In the genomic region with DNA sequence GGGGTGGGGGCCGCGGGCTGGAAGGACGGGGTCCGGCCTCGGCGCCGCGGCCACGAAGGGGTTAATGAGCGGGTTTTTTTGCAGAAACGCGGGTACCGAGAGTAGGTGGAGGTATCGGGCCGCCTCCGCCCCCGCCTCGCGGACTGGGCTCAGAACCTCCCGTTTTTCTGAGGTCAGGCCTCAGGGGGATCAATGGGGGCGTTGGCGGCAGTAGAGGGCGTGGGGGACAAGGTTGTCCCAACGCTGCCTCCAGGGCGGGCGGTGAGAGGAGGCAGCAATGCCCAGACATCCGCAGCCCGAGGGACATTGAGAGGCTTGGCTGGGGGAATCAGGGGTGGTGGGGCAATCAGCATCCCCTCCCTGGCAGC, we compare ENCODE assay signal across 9 cellular contexts. TPM values are rescaled to one million over a fixed set of nuclear protein-coding genes. Genes with fewer than 3 reads are reported as not detected.
DNase-seq lines count a peak whose midpoint lies in the region; ATAC-seq and TF ChIP-seq lines count a peak whose summit lies in the region.
"Had no signal": no experiment of that assay in that cellular context is flagged by ENCODE, and none has a peak within 500 bp of the region (broad histone marks: within the 10 kb centered on the region; RNA-seq: fewer than 3 reads in every experiment).

No MANE protein-coding gene starts in this region.

- H2BK5ac ChIP-seq in IMR-90 (ENCODE audit: low read depth, low read length, poor library complexity, severe bottlenecking): no peak overlapping the region

- no peak overlapping the region for H2BK120ac ChIP-seq in IMR-90 (ENCODE audit: low read depth, low read length)

- CTCF ChIA-PET in A673 (lab: Charles Lee) (no interaction called here), IMR-90 (lab: Yijun Ruan, JAX) (no interaction called here)

- no peaks in the 10 kb centered on the region for H3K9me3 ChIP-seq in A673 (ENCODE audit: low read depth, low read length, poor library complexity, severe bottlenecking)
- H3K9me3 ChIP-seq in IMR-90 (ENCODE audit: control insufficient read depth, insufficient read depth, low read length): no peaks in the 10 kb centered on the region
- H3K9me3 ChIP-seq in effector memory CD4-positive, alpha-beta T cell (ENCODE audit: control insufficient read depth, low read length): no peaks in the 10 kb centered on the region
- no peaks in the 10 kb centered on the region for H3K9me3 ChIP-seq in Karpas-422 (ENCODE audit: low read length)

- no peak overlapping the region for H2AK5ac ChIP-seq in IMR-90 (ENCODE audit: low read depth, low read length)

- H3K56ac ChIP-seq in IMR-90 (ENCODE audit: extremely low read depth, insufficient read depth, low read length): no peak overlapping the region

- H3K79me2 ChIP-seq in Karpas-422 (ENCODE audit: low read length): no peaks in the 10 kb centered on the region

- no peak overlapping the region for H3K4ac ChIP-seq in IMR-90 (ENCODE audit: low read depth, low read length)

- no peak for DNase-seq in A673 (ENCODE audit: low spot score)
- DNase-seq in IMR-90: no peak
- no peak for DNase-seq in effector memory CD4-positive, alpha-beta T cell
- DNase-seq in superior temporal gyrus (ENCODE audit: extremely low spot score): no peak
- no peak for DNase-seq in Karpas-422
- DNase-seq in cortex of kidney (lab: John Stamatoyannopoulos, UW): no peak
- DNase-seq: occipital lobe had no signal

- POLR2A ChIA-PET in A673 (lab: Charles Lee; ENCODE audit: low non-redundant PET) (no interaction called here), IMR-90 (lab: Charles Lee; ENCODE audit: unreplicated experiment) (no interaction called here)

- in situ Hi-C loops in IMR-90 (cut with MboI; ENCODE audit: low sequenced_read_pairs): loop anchor here (25.0 kb wide), 1 partner anchor 391 kb away; no protein-coding TSS in a partner anchor

- H4K8ac ChIP-seq in IMR-90 (ENCODE audit: low read depth in 2 of 2, low read length in 2 of 2): no peak overlapping the region

- no peak for TF ChIP-seq POLR2A in IMR-90 (IDR thresholded peaks at IDR 0.05; ENCODE audit: low read depth, low read length)

- H2AK9ac ChIP-seq in IMR-90 (replicated peaks; ENCODE audit: low read depth, low read length, poor library complexity): no peak overlapping the region

- H3K27ac ChIP-seq in A673 (ENCODE audit: low read depth, low read length, poor library complexity, severe bottlenecking) (no peak overlapping the region), IMR-90 (ENCODE audit: insufficient read depth, low read length) (no peak overlapping the region), Karpas-422 (ENCODE audit: low read length) (no peak overlapping the region)
- no peak overlapping the region for H3K27ac ChIP-seq in effector memory CD4-positive, alpha-beta T cell (ENCODE audit: insufficient read depth, low read length, poor library complexity, severe bottlenecking)

- H3K9ac ChIP-seq in IMR-90 (ENCODE audit: low read depth, low read length): no peak overlapping the region
- no peak overlapping the region for H3K9ac ChIP-seq in Karpas-422 (ENCODE audit: low read length)

- no peaks in the 10 kb centered on the region; the same call in 1 of the 2 replicates for H4K20me1 ChIP-seq in IMR-90 (ENCODE audit: insufficient read depth, low read length)
- no peaks in the 10 kb centered on the region for H4K20me1 ChIP-seq in Karpas-422 (ENCODE audit: insufficient read depth, low read depth, low read length)

- no peaks in the 10 kb centered on the region for H3K36me3 Mint-ChIP-seq in nephron (ENCODE audit: low read depth)

- no peak for TF ChIP-seq RAD21 in IMR-90 (IDR thresholded peaks at IDR 0.05; ENCODE audit: low read length)

- H3K4me1 Mint-ChIP-seq in nephron: no peaks in the 10 kb centered on the region

- H3K4me3 ChIP-seq in A673 (ENCODE audit: low read depth, low read length, poor library complexity, severe bottlenecking) (peak overlapping the region; percentile 64), IMR-90 (ENCODE audit: insufficient read depth, low read depth, low read length) (no peak overlapping the region; the same call in 1 of the 2 replicates), Karpas-422 (ENCODE audit: low read length) (no peak overlapping the region)
- peak overlapping the region; percentile 53 for H3K4me3 ChIP-seq in effector memory CD4-positive, alpha-beta T cell (ENCODE audit: insufficient read depth, low read depth, low read length, poor library complexity, severe bottlenecking)

- no peaks in the 10 kb centered on the region for H3K79me1 ChIP-seq in IMR-90 (ENCODE audit: low read depth in 1 of 2, low read length in 2 of 2)

- no peak overlapping the region for H3K27ac Mint-ChIP-seq in nephron

- no peaks in the 10 kb centered on the region for H3K9me1 ChIP-seq in IMR-90 (ENCODE audit: insufficient read depth, low read length)

- TF ChIP-seq CTCF in A673 (conservative IDR thresholded peaks at IDR 0.05; ENCODE audit: low read depth, low read length): no peak
- no peak for TF ChIP-seq CTCF in IMR-90 (conservative IDR thresholded peaks at IDR 0.05; ENCODE audit: low read depth, low read length)
- no peak for TF ChIP-seq CTCF in nephron (IDR thresholded peaks at IDR 0.05; ENCODE audit: unreplicated experiment in 3 of 3)

- H2BK20ac ChIP-seq in IMR-90 (ENCODE audit: low read depth, low read length): no peak overlapping the region

- H3K9me3 Mint-ChIP-seq in nephron: no peaks in the 10 kb centered on the region

- H3K27me3 Mint-ChIP-seq in nephron (ENCODE audit: low read depth): peaks cover 20% of the 10 kb centered on the region

- no peak overlapping the region for H2BK15ac ChIP-seq in IMR-90 (ENCODE audit: low read depth, low read length)

- H4K91ac ChIP-seq in IMR-90 (ENCODE audit: insufficient read depth, low read depth, low read length): no peak overlapping the region

- no peaks in the 10 kb centered on the region for H3K27me3 ChIP-seq in A673 (replicated peaks; ENCODE audit: insufficient read depth, low read depth, low read length, poor library complexity)
- peaks cover 19% of the 10 kb centered on the region; the same call in 1 of the 2 replicates for H3K27me3 ChIP-seq in IMR-90 (ENCODE audit: control insufficient read depth, insufficient read depth, low read length)
- peaks cover 8% of the 10 kb centered on the region for H3K27me3 ChIP-seq in effector memory CD4-positive, alpha-beta T cell (replicated peaks; ENCODE audit: control insufficient read depth, insufficient read depth, low read length, poor library complexity, severe bottlenecking)
- no peaks in the 10 kb centered on the region for H3K27me3 ChIP-seq in Karpas-422 (ENCODE audit: low read length)

- 6% methylated on average over 8 of the region's 28 CpGs; no CpG with 5 or more reads in 1 of the 2 experiments for WGBS in IMR-90 (ENCODE audit: extremely low coverage in 2 of 2, insufficient read length in 1 of 2), 2 experiments

- no peak overlapping the region for H3K4me2 ChIP-seq in IMR-90 (ENCODE audit: low read depth, low read length)
- H3K4me2 ChIP-seq in Karpas-422 (ENCODE audit: low read depth, low read length, poor library complexity, severe bottlenecking): no peak overlapping the region

- H2AFZ ChIP-seq in IMR-90 (replicated peaks; ENCODE audit: low read length, poor library complexity) (peak overlapping the region; percentile 21), Karpas-422 (ENCODE audit: low read length) (no peak overlapping the region)

- peak overlapping the region in 2 of 3 experiments; percentile 48 to 64 for H3K4me3 Mint-ChIP-seq in nephron

- no peaks in the 10 kb centered on the region for H3K9me2 ChIP-seq in Karpas-422 (replicated peaks; ENCODE audit: insufficient read depth, low read length)

- no peak overlapping the region for H3K14ac ChIP-seq in IMR-90 (replicated peaks; ENCODE audit: low read depth, low read length)

- BruUV-seq in A673 (replicated peaks; lab: Mats Ljungman, UMichigan): no TSS peak
- BruUV-seq in IMR-90 (replicated peaks; lab: Mats Ljungman, UMichigan): no TSS peak

- dilution Hi-C loops in IMR-90 (cut with HindIII; ENCODE audit: low sequenced_read_pairs, unreplicated experiment): no loop called here

- intact Hi-C loops in A673 (cut with micrococcal nuclease; ENCODE audit: unreplicated experiment) (no loop called here), IMR-90 (cut with micrococcal nuclease) (no loop called here)

- no peak overlapping the region for H3K18ac ChIP-seq in IMR-90 (ENCODE audit: low read depth, low read length)

- no peaks in the 10 kb centered on the region for H3K36me3 ChIP-seq in A673 (ENCODE audit: insufficient read depth, low read length, poor library complexity, severe bottlenecking)
- no peaks in the 10 kb centered on the region for H3K36me3 ChIP-seq in IMR-90 (ENCODE audit: control insufficient read depth, insufficient read depth, low read length)
- H3K36me3 ChIP-seq in effector memory CD4-positive, alpha-beta T cell (ENCODE audit: control insufficient read depth, insufficient read depth, low read length): no peaks in the 10 kb centered on the region
- H3K36me3 ChIP-seq in Karpas-422 (ENCODE audit: insufficient read depth, low read length): no peaks in the 10 kb centered on the region

- H4K5ac ChIP-seq in IMR-90 (ENCODE audit: low read depth, low read length): no peak overlapping the region

- H3K4me1 ChIP-seq in A673 (ENCODE audit: insufficient read depth, low read length, poor library complexity, severe bottlenecking) (no peaks in the 10 kb centered on the region), IMR-90 (ENCODE audit: control insufficient read depth, insufficient read depth, low read length) (no peaks in the 10 kb centered on the region), Karpas-422 (ENCODE audit: low read length) (no peaks in the 10 kb centered on the region)
- H3K4me1 ChIP-seq in effector memory CD4-positive, alpha-beta T cell (ENCODE audit: control insufficient read depth, insufficient read depth, low read length, poor library complexity, severe bottlenecking): peaks cover 9% of the 10 kb centered on the region

- ATAC-seq in IMR-90 (ENCODE audit: low read depth) (no peak), GM18511 (IDR thresholded peaks at IDR 0.05; ENCODE audit: unreplicated experiment) (no peak)

- no peak overlapping the region for H3K23ac ChIP-seq in IMR-90 (ENCODE audit: low read depth, low read length)

TF ChIP-seq in IMR-90, 13 proteins besides CTCF, POLR2A, EP300 and RAD21 (continues in another document):
- TF ChIP-seq, protein P1, sequence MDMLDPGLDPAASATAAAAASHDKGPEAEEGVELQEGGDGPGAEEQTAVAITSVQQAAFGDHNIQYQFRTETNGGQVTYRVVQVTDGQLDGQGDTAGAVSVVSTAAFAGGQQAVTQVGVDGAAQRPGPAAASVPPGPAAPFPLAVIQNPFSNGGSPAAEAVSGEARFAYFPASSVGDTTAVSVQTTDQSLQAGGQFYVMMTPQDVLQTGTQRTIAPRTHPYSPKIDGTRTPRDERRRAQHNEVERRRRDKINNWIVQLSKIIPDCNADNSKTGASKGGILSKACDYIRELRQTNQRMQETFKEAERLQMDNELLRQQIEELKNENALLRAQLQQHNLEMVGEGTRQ (IDR thresholded peaks at IDR 0.05; ENCODE audit: low read depth, low read length): no peak
- TF ChIP-seq MAZ (IDR thresholded peaks at IDR 0.05; ENCODE audit: borderline replicate concordance, low read depth, low read length): no peak

RNA-seq across cellular contexts. Expression of a gene that starts 34.8 kb away (rescaled TPM):
- 10.9 and 15.0 TPM in 2 replicates for total RNA-seq in A673 (2021)
- not detected in 2 replicates for total RNA-seq in IMR-90 (2012; rRNA removed)
- polyA plus RNA-seq in IMR-90 (2012; rRNA removed): 0.02 TPM in 1 of 2 replicates, not detected in the other
- polyA plus RNA-seq in IMR-90 (2012; cell fraction: cytosol; rRNA removed): not detected in 2 replicates
- 0.02 and 0.06 TPM in 2 replicates for polyA plus RNA-seq in IMR-90 (2012; cell fraction: nucleus; rRNA removed; ENCODE audit: low replicate concordance)
- not detected in 2 replicates for total RNA-seq in Karpas-422 (2014; rRNA removed; shearing (Covaris generic); ENCODE audit: low replicate concordance)

Comparison
In these comparisons a context has a peak if more than half of its experiments do, and no peak if none do; other contexts are left out.
1. H3K4me3 ChIP-seq: peak in A673 (single experiment) and effector memory CD4-positive, alpha-beta T cell (single experiment); none in IMR-90 (single experiment) and Karpas-422 (single experiment).
2. RNA of a gene that starts 34.8 kb away (total RNA-seq): 10.9 to 15.0 TPM in A673; not detected in IMR-90 and not detected in Karpas-422; every median in the first group is over 10 times any median in the second.